In genomic region chr6:35955970-35956369, GRCh38 we compare ENCODE assay signal across 13 cellular contexts. TPM values are rescaled to one million over a fixed set of nuclear protein-coding genes. Genes with fewer than 3 reads are reported as not detected.
DNase-seq lines count a peak whose midpoint lies in the region; FAIRE-seq and TF ChIP-seq lines count a peak whose summit lies in the region.
"Had no signal": no experiment of that assay in that cellular context is flagged by ENCODE, and none has a peak within 500 bp of the region (broad histone marks: within the 10 kb centered on the region; RNA-seq: fewer than 3 reads in every experiment).

No MANE protein-coding gene starts in this region.

- H3K27me3 ChIP-seq in Caco-2 (replicated peaks; ENCODE audit: control insufficient read depth, insufficient read depth, low read length): no peaks in the 10 kb centered on the region
- no peaks in the 10 kb centered on the region for H3K27me3 ChIP-seq in WERI-Rb-1 (ENCODE audit: insufficient read depth, low read depth, severe bottlenecking)
- no peaks in the 10 kb centered on the region for H3K27me3 ChIP-seq in liver (ENCODE audit: control insufficient read depth in 4 of 4, insufficient read depth in 4 of 4, low read length in 3 of 4)
- H3K27me3 ChIP-seq: upper lobe of left lung had no signal

- H3K4me1 ChIP-seq in Caco-2 (peaks cover 16% of the 10 kb centered on the region), liver (ENCODE audit: control insufficient read depth in 4 of 4, insufficient read depth in 4 of 4, low read length in 3 of 4) (no peaks in the 10 kb centered on the region)
- H3K4me1 ChIP-seq: HAP-1, upper lobe of left lung had no signal

- peak overlapping the region; percentile 2 for H3K27ac Mint-ChIP-seq in Caco-2 (ENCODE audit: unreplicated experiment)

- no peak overlapping the region for H3K9ac ChIP-seq in liver (ENCODE audit: low read depth in 1 of 2, low read length in 2 of 2)

- 79% methylated on average over 4 of the region's 4 CpGs for WGBS in liver

- CTCF ChIA-PET in Caco-2 (lab: Charles Lee): no interaction called here

- H3K36me3 ChIP-seq in Caco-2 (ENCODE audit: control insufficient read depth, insufficient read depth, low read length): no peaks in the 10 kb centered on the region
- H3K36me3 ChIP-seq in WERI-Rb-1: no peaks in the 10 kb centered on the region
- no peaks in the 10 kb centered on the region for H3K36me3 ChIP-seq in liver (ENCODE audit: control insufficient read depth in 4 of 4, insufficient read depth in 3 of 4, low read depth in 1 of 4, low read length in 3 of 4)
- H3K36me3 ChIP-seq: HAP-1, upper lobe of left lung had no signal

- POLR2A ChIA-PET in Caco-2 (lab: Charles Lee): no interaction called here

- H3K9me3 ChIP-seq in Caco-2 (no peaks in the 10 kb centered on the region), WERI-Rb-1 (ENCODE audit: severe bottlenecking) (no peaks in the 10 kb centered on the region), liver (ENCODE audit: control insufficient read depth in 4 of 4, low read length in 3 of 4) (no peaks in the 10 kb centered on the region)
- H3K9me3 ChIP-seq: HAP-1, upper lobe of left lung had no signal

- peaks cover 6% of the 10 kb centered on the region for H3K4me1 Mint-ChIP-seq in Caco-2 (ENCODE audit: low read depth, unreplicated experiment)

- no peak overlapping the region for H3K4me3 Mint-ChIP-seq in Caco-2 (ENCODE audit: unreplicated experiment)

- intact Hi-C loops in Caco-2 (cut with micrococcal nuclease; ENCODE audit: unreplicated experiment): no loop called here

- H3K27me3 Mint-ChIP-seq in Caco-2 (ENCODE audit: insufficient read depth, unreplicated experiment): no peaks in the 10 kb centered on the region

- TF ChIP-seq CTCF in Caco-2 (IDR thresholded peaks at IDR 0.05; ENCODE audit: insufficient read depth in 1 of 2, low read depth in 1 of 2, low read length in 1 of 2, severe bottlenecking in 1 of 2, unreplicated experiment in 1 of 2) (peak in 1 of 2 experiments; percentile 20), GM12874 (IDR thresholded peaks at IDR 0.05; ENCODE audit: insufficient read depth, low read depth, low read length) (peak; percentile 27; the same call in 1 of the 2 replicates), WERI-Rb-1 (IDR thresholded peaks at IDR 0.05; ENCODE audit: low read depth, low read length) (peak; percentile 58), liver (IDR thresholded peaks at IDR 0.05; ENCODE audit: low read depth, low read length, missing input control) (no peak)

- no TSS peak for BruUV-seq in Caco-2 (replicated peaks; lab: Mats Ljungman, UMichigan)

- peak; percentile 24 to 36 for TF ChIP-seq RAD21 in liver (IDR thresholded peaks at IDR 0.05)

- H3K27ac ChIP-seq in WERI-Rb-1 (no peak overlapping the region), liver (ENCODE audit: low read depth in 1 of 2, low read length in 2 of 2) (no peak overlapping the region)
- H3K27ac ChIP-seq: coronary artery, upper lobe of left lung had no signal

- DNase-seq in Caco-2 (no peak), WERI-Rb-1 (peak; percentile 32), occipital lobe (lab: John Stamatoyannopoulos, UW) (no peak), NCI-H2196 (lab: John Stamatoyannopoulos, UW; ENCODE audit: unreplicated experiment) (no peak), RCC 7860 (ENCODE audit: low spot score) (no peak), NOMO-1 treated with dmso at 0.1 percent for 144 hours (lab: John Stamatoyannopoulos, UW; ENCODE audit: unreplicated experiment) (no peak)
- DNase-seq: DMS79 treated with DMSO at 0.1 percent for 48 hours, NCI-H1105 treated with DMSO at 0.1 percent for 48 hours, upper lobe of left lung had no signal

- H3K9me3 Mint-ChIP-seq in Caco-2 (ENCODE audit: unreplicated experiment): no peaks in the 10 kb centered on the region

- H3K4me3 ChIP-seq in Caco-2 (ENCODE audit: low read depth, low read length) (no peak overlapping the region), WERI-Rb-1 (ENCODE audit: low read depth, low read length) (no peak overlapping the region), liver (ENCODE audit: low read depth in 1 of 3, low read length in 3 of 3) (no peak overlapping the region)
- H3K4me3 ChIP-seq: coronary artery, HAP-1, upper lobe of left lung had no signal

- no peaks in the 10 kb centered on the region for H3K36me3 Mint-ChIP-seq in Caco-2 (ENCODE audit: insufficient read depth, unreplicated experiment)

- FAIRE-seq in RCC 7860 (lab: Jason Lieb, UNC): no peak

TF ChIP-seq in liver, 16 proteins besides CTCF, POLR2A, EP300 and RAD21:
- TF ChIP-seq ZBTB33 (IDR thresholded peaks at IDR 0.05) (no peak), REST (IDR thresholded peaks at IDR 0.05) (no peak), EGR1 (IDR thresholded peaks at IDR 0.05; ENCODE audit: low read depth in 2 of 2) (no peak), RXRA (IDR thresholded peaks at IDR 0.05) (no peak), FOXA2 (IDR thresholded peaks at IDR 0.05) (no peak)
TF ChIP-seq in liver: peak in this region for 0.

RNA-seq across cellular contexts. Expression of gene SRPK1, which starts 35.1 kb away (rescaled TPM):
- 114 and 124 TPM in 2 replicates for total RNA-seq in Caco-2 (2022)
- 10 to 100 TPM; 38.7 to 41.2 TPM for total RNA-seq in liver
- polyA plus RNA-seq in liver: 10 to 100 TPM; 11.9 to 27.2 TPM
- 138 TPM for total RNA-seq in occipital lobe
